Comparison of ENCODE assay signal across 1 cellular context in the genomic region with DNA sequence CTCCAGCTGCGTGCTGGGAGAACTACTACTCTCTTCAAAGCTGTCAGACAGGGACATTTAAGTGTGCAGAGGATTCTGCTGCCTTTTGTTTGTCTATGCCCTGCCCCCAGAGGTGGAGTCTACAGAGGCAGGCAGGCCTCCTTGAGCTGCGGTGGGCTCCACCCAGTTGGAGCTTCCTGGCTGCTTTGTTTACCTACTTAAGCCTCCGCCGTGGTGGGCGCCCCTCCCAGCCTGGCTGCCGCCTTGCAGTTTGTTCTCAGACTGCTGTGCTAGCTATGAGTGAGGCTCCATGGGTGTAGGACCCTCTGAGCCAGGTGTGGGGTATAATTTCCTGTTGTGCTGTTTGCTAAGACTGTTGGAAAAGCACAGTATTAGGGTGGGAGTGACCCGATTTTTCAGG.
TF ChIP-seq lines count a peak whose summit lies in the region.

No MANE protein-coding gene starts in this region.

TF ChIP-seq in HEK293, 187 proteins besides CTCF, POLR2A, EP300 and RAD21 (continued from another document):
- peak; percentile 96 for TF ChIP-seq ZNF692 (tag by site-specific recombination; IDR thresholded peaks at IDR 0.05)
